10 cellular contexts compared by ENCODE assay signal in genomic region chr3:5138214-5138981, GRCh38. TPM values are rescaled to one million over a fixed set of nuclear protein-coding genes. Genes with fewer than 3 reads are reported as not detected.
DNase-seq lines count a peak whose midpoint lies in the region; ATAC-seq, FAIRE-seq and TF ChIP-seq lines count a peak whose summit lies in the region.
"Had no signal": no experiment of that assay in that cellular context is flagged by ENCODE, and none has a peak within 500 bp of the region (broad histone marks: within the 10 kb centered on the region; RNA-seq: fewer than 3 reads in every experiment).

No MANE protein-coding gene starts in this region.

- H3K36me3 Mint-ChIP-seq in activated naive CD4-positive, alpha-beta T cell treated with anti-CD3 and anti-CD28 coated beads, Interleukin-2, amount 50 U/mL, for 24 hours, result no peaks in the 10 kb centered on the region
- peaks cover 27% of the 10 kb centered on the region for H3K36me3 Mint-ChIP-seq in activated CD8-positive, alpha-beta T cell treated with anti-CD3 and anti-CD28 coated beads for 36 hours (ENCODE audit: low read depth)
- peaks cover 0 to 2% (median 0%) of the 10 kb centered on the region in 3 donors for H3K36me3 Mint-ChIP-seq in immature natural killer cell

- no peak for ATAC-seq in activated CD8-positive, alpha-beta T cell treated with anti-CD3 and anti-CD28 coated beads for 36 hours
- no peak for ATAC-seq in GM18861 (IDR thresholded peaks at IDR 0.05; ENCODE audit: unreplicated experiment)

- POLR2A ChIA-PET in activated CD8-positive, alpha-beta T cell treated with anti-CD3 and anti-CD28 coated beads for 36 hours (lab: Charles Lee), result interaction anchor here (1.5 kb wide), 1 partner anchor 50 kb away, joined by 6 read pairs; no protein-coding TSS in a partner anchor

- H3K27me3 ChIP-seq in subcutaneous abdominal adipose tissue (ENCODE audit: control insufficient read depth in 5 of 5, insufficient read depth in 4 of 5, low read length in 5 of 5), result no peaks in the 10 kb centered on the region
- H3K27me3 ChIP-seq: stomach had no signal

- FAIRE-seq in kidney (lab: Jason Lieb, UNC), result no peak

- TF ChIP-seq CTCF in activated CD8-positive, alpha-beta T cell treated with anti-CD3 and anti-CD28 coated beads for 36 hours (IDR thresholded peaks at IDR 0.05), result no peak
- TF ChIP-seq CTCF in kidney (IDR thresholded peaks at IDR 0.05; ENCODE audit: borderline replicate concordance, extremely low read depth, insufficient read depth), result no peak

- no peak overlapping the region for H3K4me3 Mint-ChIP-seq in activated naive CD4-positive, alpha-beta T cell treated with anti-CD3 and anti-CD28 coated beads, Interleukin-2, amount 50 U/mL, for 24 hours
- H3K4me3 Mint-ChIP-seq in activated CD8-positive, alpha-beta T cell treated with anti-CD3 and anti-CD28 coated beads for 36 hours, result no peak overlapping the region
- no peak overlapping the region for H3K4me3 Mint-ChIP-seq in immature natural killer cell

- peak overlapping the region; percentile 75 for H3K27ac Mint-ChIP-seq in activated naive CD4-positive, alpha-beta T cell treated with anti-CD3 and anti-CD28 coated beads, Interleukin-2, amount 50 U/mL, for 24 hours
- peak overlapping the region; percentile 83 for H3K27ac Mint-ChIP-seq in activated CD8-positive, alpha-beta T cell treated with anti-CD3 and anti-CD28 coated beads for 36 hours
- peak overlapping the region in 4 of 6 donors; percentile 15 to 67 (median 38) for H3K27ac Mint-ChIP-seq in immature natural killer cell

- H3K9ac ChIP-seq in subcutaneous abdominal adipose tissue (ENCODE audit: low read length in 5 of 5) (peak overlapping the region in 2 of 5 donors; percentile 14 to 35), kidney (ENCODE audit: low read length in 2 of 2) (no peak overlapping the region)

- intact Hi-C loops in activated CD8-positive, alpha-beta T cell treated with anti-CD3 and anti-CD28 coated beads for 36 hours (cut with micrococcal nuclease), result loop anchor here (5.0 kb wide), 1 partner anchor 54 kb away; no protein-coding TSS in a partner anchor
- intact Hi-C loops in kidney (cut with DNase I), result loop anchor here (10.0 kb wide), 1 partner anchor 56 kb away; no protein-coding TSS in a partner anchor

- H3K9me3 Mint-ChIP-seq in activated naive CD4-positive, alpha-beta T cell treated with anti-CD3 and anti-CD28 coated beads, Interleukin-2, amount 50 U/mL, for 24 hours, result no peaks in the 10 kb centered on the region
- H3K9me3 Mint-ChIP-seq in activated CD8-positive, alpha-beta T cell treated with anti-CD3 and anti-CD28 coated beads for 36 hours, result no peaks in the 10 kb centered on the region
- no peaks in the 10 kb centered on the region for H3K9me3 Mint-ChIP-seq in immature natural killer cell

- H3K4me1 Mint-ChIP-seq in activated naive CD4-positive, alpha-beta T cell treated with anti-CD3 and anti-CD28 coated beads, Interleukin-2, amount 50 U/mL, for 24 hours, result peaks cover 73% of the 10 kb centered on the region
- H3K4me1 Mint-ChIP-seq in activated CD8-positive, alpha-beta T cell treated with anti-CD3 and anti-CD28 coated beads for 36 hours (ENCODE audit: low read depth), result peaks cover 62% of the 10 kb centered on the region
- H3K4me1 Mint-ChIP-seq in immature natural killer cell, result peaks cover 73 to 87% of the 10 kb centered on the region in 2 donors

- CTCF ChIA-PET in activated CD8-positive, alpha-beta T cell treated with anti-CD3 and anti-CD28 coated beads for 36 hours (lab: Charles Lee), result interaction anchor here (0.9 to 1.5 kb wide), 6 partner anchors 13 to 788 kb away, joined by 3 to 7 read pairs (median 4); no protein-coding TSS in a partner anchor

- H3K27ac ChIP-seq in subcutaneous abdominal adipose tissue (ENCODE audit: low read depth, low read length) (peak overlapping the region; percentile 40), kidney (ENCODE audit: low read depth in 2 of 2, low read length in 2 of 2) (peak overlapping the region in 1 of 2 donors; percentile 33)

- H3K36me3 ChIP-seq in subcutaneous abdominal adipose tissue (ENCODE audit: control insufficient read depth in 5 of 5, insufficient read depth in 5 of 5, low read length in 5 of 5) (no peaks in the 10 kb centered on the region), kidney (ENCODE audit: control insufficient read depth in 1 of 2, insufficient read depth in 2 of 2, low read length in 2 of 2) (no peaks in the 10 kb centered on the region)
- H3K36me3 ChIP-seq: stomach had no signal

- no peaks in the 10 kb centered on the region for H3K27me3 Mint-ChIP-seq in activated naive CD4-positive, alpha-beta T cell treated with anti-CD3 and anti-CD28 coated beads, Interleukin-2, amount 50 U/mL, for 24 hours
- no peaks in the 10 kb centered on the region for H3K27me3 Mint-ChIP-seq in activated CD8-positive, alpha-beta T cell treated with anti-CD3 and anti-CD28 coated beads for 36 hours
- H3K27me3 Mint-ChIP-seq in immature natural killer cell (ENCODE audit: low read depth in 3 of 3), result peaks cover 0 to under 1% (median 0%) of the 10 kb centered on the region in 3 donors

- H3K4me3 ChIP-seq in subcutaneous abdominal adipose tissue (ENCODE audit: low read depth in 1 of 5, low read length in 5 of 5) (no peak overlapping the region), kidney (ENCODE audit: low read length in 2 of 2) (no peak overlapping the region)
- H3K4me3 ChIP-seq: stomach had no signal

- H3K4me1 ChIP-seq in subcutaneous abdominal adipose tissue (ENCODE audit: control insufficient read depth in 5 of 5, insufficient read depth in 5 of 5, low read length in 5 of 5), result peaks cover 5 to 56% (median 49%) of the 10 kb centered on the region in 5 donors
- H3K4me1 ChIP-seq in kidney (ENCODE audit: control insufficient read depth in 1 of 2, insufficient read depth in 1 of 2, low read depth in 1 of 2, low read length in 2 of 2), result peaks cover 28 to 46% of the 10 kb centered on the region in 2 donors

- no peak for DNase-seq in activated naive CD4-positive, alpha-beta T cell treated with anti-CD3 and anti-CD28 coated beads, Interleukin-2, amount 50 U/mL, for 16 hours
- no peak for DNase-seq in activated CD8-positive, alpha-beta T cell treated with anti-CD3 and anti-CD28 coated beads for 36 hours
- DNase-seq in immature natural killer cell (no peak), kidney (no peak), OCI-M2 (lab: John Stamatoyannopoulos, UW; ENCODE audit: unreplicated experiment) (no peak)
- DNase-seq: activated effector memory CD4-positive, alpha-beta T cell treated with Interleukin-2 at 50 U/mL for 16 hours; stomach had no signal

- no peaks in the 10 kb centered on the region for H3K9me3 ChIP-seq in subcutaneous abdominal adipose tissue (ENCODE audit: control insufficient read depth in 5 of 5, low read length in 5 of 5)
- no peaks in the 10 kb centered on the region for H3K9me3 ChIP-seq in kidney (ENCODE audit: control insufficient read depth in 1 of 2, low read length in 2 of 2)
- H3K9me3 ChIP-seq: stomach had no signal

RNA-seq across cellular contexts. Expression of gene ARL8B, which starts 16.3 kb away (rescaled TPM):
- 10 to 100 TPM; 33.9 to 38.9 TPM for total RNA-seq in activated CD8-positive, alpha-beta T cell treated with anti-CD3 and anti-CD28 coated beads for 36 hours
- polyA plus RNA-seq in immature natural killer cell (10 to 100 TPM; 37.7 to 63.4 (median 39.4) TPM), kidney (ENCODE audit: insufficient read depth, low read depth, low replicate concordance) (49.1 TPM)
- 62.7 TPM for total RNA-seq in kidney

RNA-seq across cellular contexts. Expression of gene EDEM1, which starts 49.1 kb away (rescaled TPM):
- total RNA-seq in activated CD8-positive, alpha-beta T cell treated with anti-CD3 and anti-CD28 coated beads for 36 hours, result 100 to 1,000 TPM; 156 to 159 TPM
- polyA plus RNA-seq in immature natural killer cell (10 to 100 TPM; 15.3 to 29.3 (median 24.0) TPM), kidney (ENCODE audit: insufficient read depth, low read depth, low replicate concordance) (5.5 TPM)
- total RNA-seq in kidney, result 47.5 TPM
